1 cellular context compared by ENCODE assay signal in the genomic region with DNA sequence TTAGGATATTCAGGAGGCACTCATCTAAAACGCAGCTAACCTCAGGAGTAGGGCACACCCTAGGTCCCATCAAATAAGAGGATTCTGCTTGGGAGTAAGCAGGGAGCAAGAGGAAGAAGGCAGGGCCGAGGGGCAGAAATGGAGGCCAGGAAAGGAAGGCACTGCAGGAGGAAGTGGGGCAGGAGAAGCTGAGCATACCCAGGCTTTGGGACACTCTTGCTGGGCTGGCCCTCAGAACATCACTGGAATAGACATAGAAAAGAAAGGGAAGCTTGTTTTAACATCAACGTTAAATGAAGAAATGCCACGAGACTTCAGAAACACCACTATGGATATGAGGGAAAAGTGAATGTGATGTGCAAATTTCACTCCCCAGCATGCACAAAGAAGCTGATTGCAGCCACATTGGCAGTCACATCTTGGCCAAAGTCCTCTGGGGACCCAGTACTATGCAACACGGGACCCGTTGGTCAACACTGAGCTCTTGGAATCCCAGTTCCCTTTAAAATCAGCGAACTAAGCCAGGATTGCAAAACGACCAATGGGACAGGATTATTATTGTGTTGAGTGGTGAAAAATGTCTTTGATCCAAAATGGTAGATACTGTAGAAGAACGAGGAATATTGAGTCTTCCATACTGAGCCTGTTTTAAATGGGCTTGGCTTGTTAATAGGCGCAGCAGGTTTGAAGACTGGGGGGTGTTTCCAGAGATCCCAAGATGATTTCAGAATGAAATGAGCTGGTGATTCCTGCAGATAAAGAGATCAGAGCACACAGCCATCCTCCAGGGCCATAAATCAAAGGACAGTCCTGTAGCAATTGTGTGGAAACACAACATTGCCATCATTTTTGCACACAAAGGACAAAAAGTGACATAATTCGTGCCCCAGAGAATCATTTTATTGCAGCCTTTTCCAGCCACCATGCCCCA.
TF ChIP-seq lines count a peak whose summit lies in the region.

No MANE protein-coding gene starts in this region.

TF ChIP-seq in HepG2, 621 proteins besides CTCF, POLR2A, EP300 and RAD21 (continued from another document and continues in another):
- TF ChIP-seq NFRKB (IDR thresholded peaks at IDR 0.05): peak; percentile 36; the same call in 1 of the 2 replicates
- no peak for TF ChIP-seq SRSF9 (IDR thresholded peaks at IDR 0.05; ENCODE audit: borderline replicate concordance, insufficient read depth, low read depth, low read length, poor library complexity, severe bottlenecking)
- TF ChIP-seq CBX1 (IDR thresholded peaks at IDR 0.05; ENCODE audit: low read depth): no peak
- TF ChIP-seq, protein P1, sequence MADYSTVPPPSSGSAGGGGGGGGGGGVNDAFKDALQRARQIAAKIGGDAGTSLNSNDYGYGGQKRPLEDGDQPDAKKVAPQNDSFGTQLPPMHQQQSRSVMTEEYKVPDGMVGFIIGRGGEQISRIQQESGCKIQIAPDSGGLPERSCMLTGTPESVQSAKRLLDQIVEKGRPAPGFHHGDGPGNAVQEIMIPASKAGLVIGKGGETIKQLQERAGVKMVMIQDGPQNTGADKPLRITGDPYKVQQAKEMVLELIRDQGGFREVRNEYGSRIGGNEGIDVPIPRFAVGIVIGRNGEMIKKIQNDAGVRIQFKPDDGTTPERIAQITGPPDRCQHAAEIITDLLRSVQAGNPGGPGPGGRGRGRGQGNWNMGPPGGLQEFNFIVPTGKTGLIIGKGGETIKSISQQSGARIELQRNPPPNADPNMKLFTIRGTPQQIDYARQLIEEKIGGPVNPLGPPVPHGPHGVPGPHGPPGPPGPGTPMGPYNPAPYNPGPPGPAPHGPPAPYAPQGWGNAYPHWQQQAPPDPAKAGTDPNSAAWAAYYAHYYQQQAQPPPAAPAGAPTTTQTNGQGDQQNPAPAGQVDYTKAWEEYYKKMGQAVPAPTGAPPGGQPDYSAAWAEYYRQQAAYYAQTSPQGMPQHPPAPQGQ (CRISPR knock-in tag; IDR thresholded peaks at IDR 0.05; ENCODE audit: borderline replicate concordance): peak; percentile 27; the same call in 1 of the 2 replicates
- TF ChIP-seq ZKSCAN5 (CRISPR knock-in tag; IDR thresholded peaks at IDR 0.05): no peak
- no peak for TF ChIP-seq DDIT3 (CRISPR knock-in tag; IDR thresholded peaks at IDR 0.05)
- TF ChIP-seq EZH2 (conservative IDR thresholded peaks at IDR 0.05; ENCODE audit: low read depth, low read length): no peak
- no peak for TF ChIP-seq ZNF768 (CRISPR knock-in tag; IDR thresholded peaks at IDR 0.05)
- TF ChIP-seq, protein P2, sequence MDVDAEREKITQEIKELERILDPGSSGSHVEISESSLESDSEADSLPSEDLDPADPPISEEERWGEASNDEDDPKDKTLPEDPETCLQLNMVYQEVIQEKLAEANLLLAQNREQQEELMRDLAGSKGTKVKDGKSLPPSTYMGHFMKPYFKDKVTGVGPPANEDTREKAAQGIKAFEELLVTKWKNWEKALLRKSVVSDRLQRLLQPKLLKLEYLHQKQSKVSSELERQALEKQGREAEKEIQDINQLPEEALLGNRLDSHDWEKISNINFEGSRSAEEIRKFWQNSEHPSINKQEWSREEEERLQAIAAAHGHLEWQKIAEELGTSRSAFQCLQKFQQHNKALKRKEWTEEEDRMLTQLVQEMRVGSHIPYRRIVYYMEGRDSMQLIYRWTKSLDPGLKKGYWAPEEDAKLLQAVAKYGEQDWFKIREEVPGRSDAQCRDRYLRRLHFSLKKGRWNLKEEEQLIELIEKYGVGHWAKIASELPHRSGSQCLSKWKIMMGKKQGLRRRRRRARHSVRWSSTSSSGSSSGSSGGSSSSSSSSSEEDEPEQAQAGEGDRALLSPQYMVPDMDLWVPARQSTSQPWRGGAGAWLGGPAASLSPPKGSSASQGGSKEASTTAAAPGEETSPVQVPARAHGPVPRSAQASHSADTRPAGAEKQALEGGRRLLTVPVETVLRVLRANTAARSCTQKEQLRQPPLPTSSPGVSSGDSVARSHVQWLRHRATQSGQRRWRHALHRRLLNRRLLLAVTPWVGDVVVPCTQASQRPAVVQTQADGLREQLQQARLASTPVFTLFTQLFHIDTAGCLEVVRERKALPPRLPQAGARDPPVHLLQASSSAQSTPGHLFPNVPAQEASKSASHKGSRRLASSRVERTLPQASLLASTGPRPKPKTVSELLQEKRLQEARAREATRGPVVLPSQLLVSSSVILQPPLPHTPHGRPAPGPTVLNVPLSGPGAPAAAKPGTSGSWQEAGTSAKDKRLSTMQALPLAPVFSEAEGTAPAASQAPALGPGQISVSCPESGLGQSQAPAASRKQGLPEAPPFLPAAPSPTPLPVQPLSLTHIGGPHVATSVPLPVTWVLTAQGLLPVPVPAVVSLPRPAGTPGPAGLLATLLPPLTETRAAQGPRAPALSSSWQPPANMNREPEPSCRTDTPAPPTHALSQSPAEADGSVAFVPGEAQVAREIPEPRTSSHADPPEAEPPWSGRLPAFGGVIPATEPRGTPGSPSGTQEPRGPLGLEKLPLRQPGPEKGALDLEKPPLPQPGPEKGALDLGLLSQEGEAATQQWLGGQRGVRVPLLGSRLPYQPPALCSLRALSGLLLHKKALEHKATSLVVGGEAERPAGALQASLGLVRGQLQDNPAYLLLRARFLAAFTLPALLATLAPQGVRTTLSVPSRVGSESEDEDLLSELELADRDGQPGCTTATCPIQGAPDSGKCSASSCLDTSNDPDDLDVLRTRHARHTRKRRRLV (CRISPR knock-in tag; IDR thresholded peaks at IDR 0.05): no peak
- TF ChIP-seq E2F1 (CRISPR knock-in tag; IDR thresholded peaks at IDR 0.05): 0 out of 2 replicates have a peak, but pooled peaks have one; percentile 0
- peak; percentile 18; the same call in 1 of the 2 replicates for TF ChIP-seq SPEN (CRISPR knock-in tag; IDR thresholded peaks at IDR 0.05; ENCODE audit: low read depth)
- peak; percentile 54 for TF ChIP-seq YY1 (IDR thresholded peaks at IDR 0.05; ENCODE audit: insufficient read depth, insufficient replicate concordance, low read depth, low read length)
- no peak for TF ChIP-seq SRY (CRISPR knock-in tag; IDR thresholded peaks at IDR 0.05)
- TF ChIP-seq ZNF724P (CRISPR knock-in tag; IDR thresholded peaks at IDR 0.05; ENCODE audit: borderline replicate concordance): no peak
- TF ChIP-seq ZNF136 (CRISPR knock-in tag; IDR thresholded peaks at IDR 0.05; ENCODE audit: low read depth): no peak
- TF ChIP-seq SMAD1 (CRISPR knock-in tag; IDR thresholded peaks at IDR 0.05; ENCODE audit: borderline replicate concordance, low read depth): no peak
- TF ChIP-seq ZNF24 (IDR thresholded peaks at IDR 0.05): peak; percentile 46; the same call in 1 of the 2 replicates
- no peak for TF ChIP-seq CENPBD1 (CRISPR knock-in tag; IDR thresholded peaks at IDR 0.05; ENCODE audit: borderline replicate concordance, low read depth)
- no peak for TF ChIP-seq JUN (CRISPR knock-in tag; IDR thresholded peaks at IDR 0.05)
- TF ChIP-seq ZC3H4 (CRISPR knock-in tag; IDR thresholded peaks at IDR 0.05; ENCODE audit: borderline replicate concordance): peak; percentile 79; the same call in 1 of the 2 replicates
- no peak for TF ChIP-seq IRF9 (CRISPR knock-in tag; IDR thresholded peaks at IDR 0.05; ENCODE audit: borderline replicate concordance)
- TF ChIP-seq, protein P3, sequence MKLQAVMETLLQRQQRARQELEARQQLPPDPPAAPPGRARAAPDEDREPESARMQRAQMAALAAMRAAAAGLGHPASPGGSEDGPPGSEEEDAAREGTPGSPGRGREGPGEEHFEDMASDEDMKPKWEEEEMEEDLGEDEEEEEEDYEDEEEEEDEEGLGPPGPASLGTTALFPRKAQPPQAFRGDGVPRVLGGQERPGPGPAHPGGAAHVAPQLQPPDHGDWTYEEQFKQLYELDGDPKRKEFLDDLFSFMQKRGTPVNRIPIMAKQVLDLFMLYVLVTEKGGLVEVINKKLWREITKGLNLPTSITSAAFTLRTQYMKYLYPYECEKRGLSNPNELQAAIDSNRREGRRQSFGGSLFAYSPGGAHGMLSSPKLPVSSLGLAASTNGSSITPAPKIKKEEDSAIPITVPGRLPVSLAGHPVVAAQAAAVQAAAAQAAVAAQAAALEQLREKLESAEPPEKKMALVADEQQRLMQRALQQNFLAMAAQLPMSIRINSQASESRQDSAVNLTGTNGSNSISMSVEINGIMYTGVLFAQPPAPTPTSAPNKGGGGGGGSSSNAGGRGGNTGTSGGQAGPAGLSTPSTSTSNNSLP (IDR thresholded peaks at IDR 0.05; ENCODE audit: low read depth, low read length): no peak; the same call in 1 of the 2 replicates
- TF ChIP-seq CBX2 (IDR thresholded peaks at IDR 0.05; ENCODE audit: low read depth, low read length): no peak
- TF ChIP-seq CBX2 (CRISPR knock-in tag; IDR thresholded peaks at IDR 0.05; ENCODE audit: low read depth): no peak
- peak; percentile 75; the same call in 1 of the 2 replicates for TF ChIP-seq ZNF614 (CRISPR knock-in tag; IDR thresholded peaks at IDR 0.05; ENCODE audit: borderline replicate concordance)
- peak; percentile 44; the same call in 1 of the 2 replicates for TF ChIP-seq ZNF317 (CRISPR knock-in tag; IDR thresholded peaks at IDR 0.05)
- no peak for TF ChIP-seq ZSCAN21 (CRISPR knock-in tag; IDR thresholded peaks at IDR 0.05; ENCODE audit: borderline replicate concordance)
- TF ChIP-seq ZNF547 (CRISPR knock-in tag; IDR thresholded peaks at IDR 0.05): no peak
- no peak for TF ChIP-seq ZNF367 (CRISPR knock-in tag; IDR thresholded peaks at IDR 0.05; ENCODE audit: borderline replicate concordance)
- no peak for TF ChIP-seq CHD2 (IDR thresholded peaks at IDR 0.05; ENCODE audit: low read depth, low read length)
- no peak for TF ChIP-seq SMARCE1 (IDR thresholded peaks at IDR 0.05; ENCODE audit: borderline replicate concordance)
- peak; percentile 40 for TF ChIP-seq ZFP91 (CRISPR knock-in tag; IDR thresholded peaks at IDR 0.05; ENCODE audit: borderline replicate concordance)
- peak; percentile 55; the same call in 1 of the 2 replicates for TF ChIP-seq GATAD1 (CRISPR knock-in tag; IDR thresholded peaks at IDR 0.05)
- TF ChIP-seq HMG20B (CRISPR knock-in tag; conservative IDR thresholded peaks at IDR 0.05): peak; percentile 65; the same call in 1 of the 2 replicates
- no peak for TF ChIP-seq KLF9 (CRISPR knock-in tag; IDR thresholded peaks at IDR 0.05; ENCODE audit: low read depth)
- TF ChIP-seq HNRNPLL (IDR thresholded peaks at IDR 0.05; ENCODE audit: low read depth, low read length, poor library complexity, severe bottlenecking): no peak
- no peak for TF ChIP-seq ZNF20 (CRISPR knock-in tag; IDR thresholded peaks at IDR 0.05)
- peak; percentile 87 for TF ChIP-seq MED8 (CRISPR knock-in tag; IDR thresholded peaks at IDR 0.05; ENCODE audit: insufficient replicate concordance)
- no peak for TF ChIP-seq HMGA1 (CRISPR knock-in tag; conservative IDR thresholded peaks at IDR 0.05)
- peak; percentile 67; the same call in 1 of the 2 replicates for TF ChIP-seq KDM1A (CRISPR knock-in tag; IDR thresholded peaks at IDR 0.05)
- TF ChIP-seq ZNF570 (CRISPR knock-in tag; IDR thresholded peaks at IDR 0.05; ENCODE audit: borderline replicate concordance): no peak
- TF ChIP-seq NCOR1 (IDR thresholded peaks at IDR 0.05; ENCODE audit: borderline replicate concordance, low read length): peak; percentile 84; the same call in 1 of the 2 replicates
- TF ChIP-seq CCAR2 (optimal IDR thresholded peaks at IDR 0.05; ENCODE audit: low read depth, low read length): no peak
- no peak for TF ChIP-seq ZBTB14 (CRISPR knock-in tag; IDR thresholded peaks at IDR 0.05)
- TF ChIP-seq ZNF354B (CRISPR knock-in tag; IDR thresholded peaks at IDR 0.05): no peak
